ENCODE assay signal across 14 cellular contexts in genomic region chr1:29933110-29933509, GRCh38.
DNase-seq lines count a peak whose midpoint lies in the region; ATAC-seq and TF ChIP-seq lines count a peak whose summit lies in the region.
"Had no signal": no experiment of that assay in that cellular context is flagged by ENCODE, and none has a peak within 500 bp of the region (broad histone marks: within the 10 kb centered on the region; RNA-seq: fewer than 3 reads in every experiment).

No MANE protein-coding gene starts in this region.

- H3K27me3 ChIP-seq in RWPE2 (ENCODE audit: insufficient read depth, poor library complexity, severe bottlenecking) = no peaks in the 10 kb centered on the region
- H3K27me3 ChIP-seq: ovary had no signal

- H3K4me3 ChIP-seq in RWPE2 (ENCODE audit: severe bottlenecking) = no peak overlapping the region
- H3K4me3 ChIP-seq: esophagus squamous epithelium, ovary had no signal

- TF ChIP-seq CTCF in RWPE2 (IDR thresholded peaks at IDR 0.05; ENCODE audit: poor library complexity, severe bottlenecking) (no peak), natural killer cell (IDR thresholded peaks at IDR 0.05) (no peak)
- no peak for TF ChIP-seq CTCF in activated CD8-positive, alpha-beta T cell treated with anti-CD3 and anti-CD28 coated beads for 36 hours (IDR thresholded peaks at IDR 0.05)

- no peak overlapping the region for H3K27ac Mint-ChIP-seq in activated CD8-positive, alpha-beta T cell treated with anti-CD3 and anti-CD28 coated beads for 36 hours
- H3K27ac Mint-ChIP-seq in natural killer cell = no peak overlapping the region

- H3K27me3 Mint-ChIP-seq in activated CD8-positive, alpha-beta T cell treated with anti-CD3 and anti-CD28 coated beads for 36 hours = peaks cover 10% of the 10 kb centered on the region
- H3K27me3 Mint-ChIP-seq in natural killer cell (ENCODE audit: low read depth in 2 of 2) = peaks cover 12 to 15% of the 10 kb centered on the region in 2 donors

- POLR2A ChIA-PET in activated CD8-positive, alpha-beta T cell treated with anti-CD3 and anti-CD28 coated beads for 36 hours (lab: Charles Lee) = no interaction called here

- H3K4me1 Mint-ChIP-seq in activated CD8-positive, alpha-beta T cell treated with anti-CD3 and anti-CD28 coated beads for 36 hours (ENCODE audit: low read depth) = no peaks in the 10 kb centered on the region
- no peaks in the 10 kb centered on the region for H3K4me1 Mint-ChIP-seq in natural killer cell

- peak; percentile 35 for DNase-seq in NCI-H2227 (lab: John Stamatoyannopoulos, UW; ENCODE audit: unreplicated experiment)
- DNase-seq in NCI-H2227 treated with DMSO at 0.1 percent for 48 hours (lab: John Stamatoyannopoulos, UW) = no peak
- DNase-seq in NCI-H2081 treated with DMSO at 0.1 percent for 48 hours (lab: John Stamatoyannopoulos, UW) = peak; percentile 74
- DNase-seq in RWPE2 (ENCODE audit: low spot score) = no peak
- no peak for DNase-seq in activated CD8-positive, alpha-beta T cell treated with anti-CD3 and anti-CD28 coated beads for 36 hours
- no peak for DNase-seq in natural killer cell
- DNase-seq in left ventricle myocardium superior = no peak
- DNase-seq: 8988T; activated naive CD4-positive, alpha-beta T cell treated with Interleukin-2 at 50 U/mL for 16 hours; esophagus squamous epithelium; MV-4-11; ovary had no signal

- no peaks in the 10 kb centered on the region for H3K36me3 Mint-ChIP-seq in activated CD8-positive, alpha-beta T cell treated with anti-CD3 and anti-CD28 coated beads for 36 hours (ENCODE audit: low read depth)
- no peaks in the 10 kb centered on the region for H3K36me3 Mint-ChIP-seq in natural killer cell

- no peaks in the 10 kb centered on the region for H3K9me3 Mint-ChIP-seq in activated CD8-positive, alpha-beta T cell treated with anti-CD3 and anti-CD28 coated beads for 36 hours
- H3K9me3 Mint-ChIP-seq in natural killer cell = no peaks in the 10 kb centered on the region

- H3K4me1 ChIP-seq in RWPE2 (ENCODE audit: insufficient read depth, poor library complexity, severe bottlenecking) = peaks cover 10% of the 10 kb centered on the region
- H3K4me1 ChIP-seq: esophagus squamous epithelium had no signal

- H3K4me3 Mint-ChIP-seq in activated CD8-positive, alpha-beta T cell treated with anti-CD3 and anti-CD28 coated beads for 36 hours = no peak overlapping the region
- no peak overlapping the region for H3K4me3 Mint-ChIP-seq in natural killer cell

- H3K9me3 ChIP-seq in RWPE2 (ENCODE audit: severe bottlenecking) = no peaks in the 10 kb centered on the region
- H3K9me3 ChIP-seq: esophagus squamous epithelium, ovary had no signal

- ATAC-seq in RWPE2 (ENCODE audit: low read depth) (peak; percentile 67), natural killer cell (no peak), left ventricle myocardium superior (no peak), HG02678 (IDR thresholded peaks at IDR 0.05; ENCODE audit: unreplicated experiment) (no peak)
- ATAC-seq in activated CD8-positive, alpha-beta T cell treated with anti-CD3 and anti-CD28 coated beads for 36 hours = no peak

- no peaks in the 10 kb centered on the region for H3K36me3 ChIP-seq in RWPE2 (ENCODE audit: low read depth)
- H3K36me3 ChIP-seq: esophagus squamous epithelium, ovary had no signal

- intact Hi-C loops in activated CD8-positive, alpha-beta T cell treated with anti-CD3 and anti-CD28 coated beads for 36 hours (cut with micrococcal nuclease) = no loop called here
- intact Hi-C loops in natural killer cell (cut with micrococcal nuclease) = no loop called here
- intact Hi-C loops in left ventricle myocardium superior (cut with micrococcal nuclease) = no loop called here

- H3K27ac ChIP-seq in RWPE2 (ENCODE audit: poor library complexity, severe bottlenecking) = no peak overlapping the region
- H3K27ac ChIP-seq: C4-2B, esophagus squamous epithelium, ovary had no signal

- CTCF ChIA-PET in activated CD8-positive, alpha-beta T cell treated with anti-CD3 and anti-CD28 coated beads for 36 hours (lab: Charles Lee) = no interaction called here

Comparison
In these comparisons a context has a peak if more than half of its experiments do, and no peak if none do; other contexts are left out.
1. DNase-seq: peak in NCI-H2227 (single experiment) and NCI-H2081 treated with DMSO at 0.1 percent for 48 hours (single experiment); none in NCI-H2227 treated with DMSO at 0.1 percent for 48 hours (single experiment), RWPE2 (single experiment), activated CD8-positive, alpha-beta T cell treated with anti-CD3 and anti-CD28 coated beads for 36 hours (single experiment), natural killer cell (single experiment) and left ventricle myocardium superior (single experiment).